ENCODE assay signal across 26 cellular contexts in the genomic region with DNA sequence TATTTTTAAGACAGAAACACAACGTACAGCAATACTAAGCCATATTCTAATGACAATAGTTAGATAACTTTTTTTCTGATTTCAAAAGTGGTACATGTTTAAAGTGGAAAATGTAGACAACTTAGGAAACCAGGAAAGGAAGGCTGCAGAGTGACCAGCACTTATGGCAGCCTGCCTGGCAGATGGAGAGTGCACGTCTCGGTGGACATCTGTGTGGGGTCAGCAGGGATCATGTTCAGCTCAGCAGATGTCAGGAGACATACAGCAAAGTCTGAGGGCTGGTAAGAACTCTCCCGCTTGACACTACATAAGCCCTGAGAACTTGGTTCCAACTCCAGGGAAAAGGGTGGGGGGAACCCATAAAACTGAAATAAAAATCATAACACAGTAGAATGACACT.
"Had no signal": no experiment of that assay in that cellular context is flagged by ENCODE, and none has a peak within 500 bp of the region (broad histone marks: within the 10 kb centered on the region; RNA-seq: fewer than 3 reads in every experiment).

No MANE protein-coding gene starts in this region.

- H3K36me3 ChIP-seq: ascending aorta had no signal

- DNase-seq: activated CD4-positive, CD25-positive, alpha-beta regulatory T cell; activated CD8-positive, alpha-beta memory T cell treated with anti-CD3 and anti-CD28 coated beads, Interleukin-2, amount 50 U/mL, for 4 hours; activated CD8-positive, alpha-beta T cell treated with anti-CD3 and anti-CD28 coated beads for 36 hours; activated gamma-delta T cell treated with Interleukin-2 at 50 U/mL for 16 hours; activated naive CD4-positive, alpha-beta T cell treated with anti-CD3 and anti-CD28 coated beads, Interleukin-2, amount 10 ng/mL, durations not matched to agents 7 days and 5 days; activated naive CD8-positive, alpha-beta T cell treated with anti-CD3 and anti-CD28 coated beads for 36 hours; activated T-cell treated with anti-CD3 and anti-CD28 coated beads, Interleukin-2, amount 50 U/mL, for 72 hours; body of pancreas; central memory CD4-positive, alpha-beta T cell; KG1; NCI-H1048; NCI-H1417; NCI-H1930; NCI-H345; NCI-H510A treated with DMSO at 0.1 percent for 48 hours; NCI-H748 treated with DMSO at 0.1 percent for 48 hours; RPMI8226; T-cell; T-helper 2 cell; T1000 had no signal

- H3K27ac ChIP-seq: ascending aorta, body of pancreas, SK-N-MC had no signal

- H3K9me3 ChIP-seq: ascending aorta, body of pancreas had no signal

- H3K4me3 Mint-ChIP-seq: activated CD8-positive, alpha-beta T cell treated with anti-CD3 and anti-CD28 coated beads for 36 hours; activated naive CD4-positive, alpha-beta T cell treated with anti-CD3 and anti-CD28 coated beads, Interleukin-2, amount 10 ng/mL, durations not matched to agents 7 days and 5 days; activated naive CD8-positive, alpha-beta T cell treated with anti-CD3 and anti-CD28 coated beads for 36 hours; activated T-cell treated with anti-CD3 and anti-CD28 coated beads, Interleukin-2, amount 50 U/mL, for 72 hours; T-cell had no signal

- H3K9me3 Mint-ChIP-seq: activated CD8-positive, alpha-beta T cell treated with anti-CD3 and anti-CD28 coated beads for 36 hours; activated naive CD4-positive, alpha-beta T cell treated with anti-CD3 and anti-CD28 coated beads, Interleukin-2, amount 10 ng/mL, durations not matched to agents 7 days and 5 days; activated naive CD8-positive, alpha-beta T cell treated with anti-CD3 and anti-CD28 coated beads for 36 hours; activated T-cell treated with anti-CD3 and anti-CD28 coated beads, Interleukin-2, amount 50 U/mL, for 72 hours; activated T-helper 2 cell treated with anti-CD3 and anti-CD28 coated beads, Interferon-gamma antibody, Interleukin-2, Interleukin-4, amounts not matched to agents 10 μg/mL and 5 μg/mL and 100 μg/mL, durations not matched to agents 14 hours and 24 hours and 36 hours; T-cell had no signal

- H3K27me3 ChIP-seq: ascending aorta, body of pancreas had no signal

- ATAC-seq: activated CD8-positive, alpha-beta T cell treated with anti-CD3 and anti-CD28 coated beads for 36 hours; activated T-cell treated with anti-CD3 and anti-CD28 coated beads, Interleukin-2, amount 50 U/mL, for 72 hours; body of pancreas; Right ventricle myocardium inferior; T-cell had no signal

- H3K4me3 ChIP-seq: ascending aorta, body of pancreas, SK-N-MC had no signal

- H3K4me1 ChIP-seq: ascending aorta, body of pancreas had no signal

- H3K27ac Mint-ChIP-seq: activated CD8-positive, alpha-beta T cell treated with anti-CD3 and anti-CD28 coated beads for 36 hours; activated naive CD4-positive, alpha-beta T cell treated with anti-CD3 and anti-CD28 coated beads, Interleukin-2, amount 10 ng/mL, durations not matched to agents 7 days and 5 days; activated naive CD8-positive, alpha-beta T cell treated with anti-CD3 and anti-CD28 coated beads for 36 hours; activated T-cell treated with anti-CD3 and anti-CD28 coated beads, Interleukin-2, amount 50 U/mL, for 72 hours; activated T-helper 2 cell treated with anti-CD3 and anti-CD28 coated beads, Interferon-gamma antibody, Interleukin-2, Interleukin-4, amounts not matched to agents 10 μg/mL and 5 μg/mL and 100 μg/mL, durations not matched to agents 14 hours and 24 hours and 36 hours; T-cell had no signal

- H3K36me3 Mint-ChIP-seq: activated naive CD4-positive, alpha-beta T cell treated with anti-CD3 and anti-CD28 coated beads, Interleukin-2, amount 10 ng/mL, durations not matched to agents 7 days and 5 days; activated naive CD8-positive, alpha-beta T cell treated with anti-CD3 and anti-CD28 coated beads for 36 hours; T-cell had no signal

- FAIRE-seq: bronchial epithelial cell, TTC549 had no signal

- H3K4me1 Mint-ChIP-seq: activated naive CD4-positive, alpha-beta T cell treated with anti-CD3 and anti-CD28 coated beads, Interleukin-2, amount 10 ng/mL, durations not matched to agents 7 days and 5 days; activated naive CD8-positive, alpha-beta T cell treated with anti-CD3 and anti-CD28 coated beads for 36 hours; T-cell had no signal
